Comparison of ENCODE assay signal across 8 cellular contexts in genomic region chr12:116277393-116278258, GRCh38. TPM values are rescaled to one million over a fixed set of nuclear protein-coding genes. Genes with fewer than 3 reads are reported as not detected.
DNase-seq lines count a peak whose midpoint lies in the region; ATAC-seq and TF ChIP-seq lines count a peak whose summit lies in the region.

MED13L (minus strand) TSS chr12:116277693; CDS start chr12:116277131, 562 bp downstream.

- WGBS in aorta, 2 donors: 0 to 1% methylated on average over 28 to 118 of the region's 119 CpGs

- peak within 1 kb of the TSS; percentile 86 to 94 for H3K27ac ChIP-seq in aorta (ENCODE audit: low read depth in 1 of 2, low read length in 2 of 2)

- no peaks in the 10 kb centered on the region for H3K36me3 ChIP-seq in aorta (ENCODE audit: control insufficient read depth in 1 of 2, insufficient read depth in 2 of 2, low read length in 1 of 2)

- H3K9me3 ChIP-seq in aorta (ENCODE audit: control insufficient read depth, low read length): no peaks in the 10 kb centered on the region

- no peaks in the 10 kb centered on the region for H3K27me3 ChIP-seq in aorta (ENCODE audit: control insufficient read depth in 1 of 2, insufficient read depth in 2 of 2, low read length in 1 of 2)

- in situ Hi-C loops in astrocyte of the cerebellum (cut with HindIII; ENCODE audit: low sequenced_read_pairs): no loop called here

- ATAC-seq in GM18498 (IDR thresholded peaks at IDR 0.05; ENCODE audit: unreplicated experiment): peak; percentile 88
- ATAC-seq in HG02852 (IDR thresholded peaks at IDR 0.05; ENCODE audit: unreplicated experiment): peak; percentile 77
- ATAC-seq in aorta (ENCODE audit: low FRiP score): peak; percentile 94

- H3K4me3 ChIP-seq in astrocyte of the cerebellum (ENCODE audit: low read depth, low read length) (peak within 1 kb of the TSS; percentile 91), aorta (ENCODE audit: low read length in 2 of 2) (peak within 1 kb of the TSS; percentile 94 to 98)

- intact Hi-C loops in aorta (cut with DNase I): loop anchor here (2.0 to 10.0 kb wide), 8 partner anchors 41 to 325 kb away; no protein-coding TSS in a partner anchor

- DNase-seq in NCI-H1694 (lab: John Stamatoyannopoulos, UW) (peak; percentile 52), T1000 (lab: John Stamatoyannopoulos, UW) (peak; percentile 77), astrocyte of the cerebellum (ENCODE audit: low read depth) (peak; percentile 53), hepatic stellate cell (ENCODE audit: low spot score) (peak; percentile 97), retina (peak; percentile 77), aorta (peak; percentile 93 to 96)

- no peaks in the 10 kb centered on the region for H3K4me1 ChIP-seq in aorta (ENCODE audit: control insufficient read depth in 1 of 2, insufficient read depth in 2 of 2, low read length in 2 of 2)

- TF ChIP-seq CTCF in astrocyte of the cerebellum (IDR thresholded peaks at IDR 0.05; ENCODE audit: low read depth, low read length, missing control alignments): peak; percentile 11

RNA-seq across cellular contexts. Expression of gene MED13L, which starts in this region (rescaled TPM):
- total RNA-seq in aorta: 100 to 1,000 TPM; 198 to 215 TPM
- polyA plus RNA-seq in aorta: 10 to 100 TPM; 16.7 to 30.1 TPM

Comparison
In these comparisons a context has a peak if more than half of its experiments do, and no peak if none do; other contexts are left out.
1. Peak in every context shown above with its lines: DNase-seq, ATAC-seq, H3K4me3 ChIP-seq and H3K27ac ChIP-seq.